Comparison of ENCODE assay signal across 19 cellular contexts in genomic region chr10:90451283-90451682, GRCh38.
A peak's percentile ranks its signal among the peaks of the same experiment; 100 is the strongest.
DNase-seq lines count a peak whose midpoint lies in the region; ATAC-seq, FAIRE-seq and TF ChIP-seq lines count a peak whose summit lies in the region.
"Had no signal": no experiment of that assay in that cellular context is flagged by ENCODE, and none has a peak within 500 bp of the region (broad histone marks: within the 10 kb centered on the region; RNA-seq: fewer than 3 reads in every experiment).

No MANE protein-coding gene starts in this region.

- no peaks in the 10 kb centered on the region for H3K36me3 ChIP-seq in osteoblast (ENCODE audit: insufficient read depth, low read length)
- H3K36me3 ChIP-seq: Peyer's patch had no signal

- H3K4me3 ChIP-seq in choroid plexus epithelial cell (ENCODE audit: low read depth, low read length) (no peak overlapping the region), osteoblast (ENCODE audit: insufficient read depth, low read length) (no peak overlapping the region)
- H3K4me3 ChIP-seq: Peyer's patch had no signal

- no peaks in the 10 kb centered on the region for H3K79me2 ChIP-seq in osteoblast (ENCODE audit: insufficient read depth, low read length)

- peaks cover 7% of the 10 kb centered on the region for H3K4me1 ChIP-seq in osteoblast (ENCODE audit: insufficient read depth, low read length)
- H3K4me1 ChIP-seq: Peyer's patch had no signal

- DNase-seq in NCI-H2029 (lab: John Stamatoyannopoulos, UW) (peak; percentile 6), NCI-H2029 treated with DMSO at 0.1 percent for 48 hours (lab: John Stamatoyannopoulos, UW) (no peak), RCC 7860 (ENCODE audit: low spot score) (peak; percentile 44), choroid plexus epithelial cell (ENCODE audit: low read depth) (peak; percentile 36), osteoblast (ENCODE audit: insufficient read length, low spot score, missing footprints) (no peak), frontal cortex (ENCODE audit: low spot score in 2 of 2) (no peak), NCI-H1930 (lab: John Stamatoyannopoulos, UW) (no peak)
- DNase-seq: 8988T; activated CD4-positive, alpha-beta memory T cell treated with anti-CD3 and anti-CD28 coated beads for 36 hours; activated naive CD8-positive, alpha-beta T cell treated with anti-CD3 and anti-CD28 coated beads, Interleukin-2, amount 10 ng/mL, durations not matched to agents 7 days and 5 days; activated T-cell treated with anti-CD3 and anti-CD28 coated beads, Interleukin-2, amount 50 U/mL, for 4 hours; head of caudate nucleus; Kasumi-1; NCI-H1436 treated with DMSO at 0.1 percent for 48 hours; nephron progenitor cell; Peyer's patch; stimulated activated naive CD8-positive, alpha-beta T cell treated with anti-CD3 and anti-CD28 coated beads, Interleukin-15, amount 100 ng/mL, for 72 hours had no signal

- no peaks in the 10 kb centered on the region for H3K9me3 ChIP-seq in osteoblast (ENCODE audit: low read depth, low read length)
- H3K9me3 ChIP-seq: Peyer's patch had no signal

- H4K20me1 ChIP-seq in osteoblast (ENCODE audit: insufficient read depth, low read length): no peaks in the 10 kb centered on the region

- no peaks in the 10 kb centered on the region for H3K27me3 ChIP-seq in osteoblast (ENCODE audit: insufficient read depth, low read length)
- H3K27me3 ChIP-seq: Peyer's patch had no signal

- H2AFZ ChIP-seq in osteoblast (ENCODE audit: low read length): no peak overlapping the region

- TF ChIP-seq CTCF in choroid plexus epithelial cell (conservative IDR thresholded peaks at IDR 0.05; ENCODE audit: low read depth, low read length) (no peak), osteoblast (IDR thresholded peaks at IDR 0.05; ENCODE audit: extremely low read depth, low read depth, low read length) (no peak)

- ATAC-seq in GM18858 (IDR thresholded peaks at IDR 0.05; ENCODE audit: unreplicated experiment): no peak
- ATAC-seq: activated T-cell treated with anti-CD3 and anti-CD28 coated beads, Interleukin-2, amount 50 U/mL, for 4 hours; stimulated activated naive CD8-positive, alpha-beta T cell treated with anti-CD3 and anti-CD28 coated beads, Interleukin-15, amount 100 ng/mL, for 72 hours had no signal

- peak; percentile 45 for FAIRE-seq in RCC 7860 (lab: Jason Lieb, UNC)
- FAIRE-seq in frontal cortex (lab: Jason Lieb, UNC): no peak

- no peak overlapping the region for H3K27ac ChIP-seq in osteoblast (ENCODE audit: low read depth, low read length)
- H3K27ac ChIP-seq: C4-2B, Peyer's patch had no signal

- peak overlapping the region; percentile 11 for H3K4me2 ChIP-seq in osteoblast (ENCODE audit: insufficient read depth, low read length)

Comparison
In these comparisons a context has a peak if more than half of its experiments do, and no peak if none do; other contexts are left out.
1. DNase-seq: peak in NCI-H2029 (single experiment), RCC 7860 (single experiment) and choroid plexus epithelial cell (single experiment); none in NCI-H2029 treated with DMSO at 0.1 percent for 48 hours (single experiment), osteoblast (single experiment), frontal cortex (0 of 2) and NCI-H1930 (0 of 2).